ENCODE assay signal across 1 cellular context in genomic region chr5:173782671-173783101, GRCh38.
TF ChIP-seq lines count a peak whose summit lies in the region.

No MANE protein-coding gene starts in this region.

TF ChIP-seq in HepG2, 621 proteins besides CTCF, POLR2A, EP300 and RAD21:
- TF ChIP-seq PRDM15 (CRISPR knock-in tag; IDR thresholded peaks at IDR 0.05), result no peak
- TF ChIP-seq ZNF383 (CRISPR knock-in tag; IDR thresholded peaks at IDR 0.05; ENCODE audit: borderline replicate concordance), result 0 out of 2 replicates have a peak, but pooled peaks have one; percentile 35
